Comparison of ENCODE assay signal across 1 cellular context in the genomic region with DNA sequence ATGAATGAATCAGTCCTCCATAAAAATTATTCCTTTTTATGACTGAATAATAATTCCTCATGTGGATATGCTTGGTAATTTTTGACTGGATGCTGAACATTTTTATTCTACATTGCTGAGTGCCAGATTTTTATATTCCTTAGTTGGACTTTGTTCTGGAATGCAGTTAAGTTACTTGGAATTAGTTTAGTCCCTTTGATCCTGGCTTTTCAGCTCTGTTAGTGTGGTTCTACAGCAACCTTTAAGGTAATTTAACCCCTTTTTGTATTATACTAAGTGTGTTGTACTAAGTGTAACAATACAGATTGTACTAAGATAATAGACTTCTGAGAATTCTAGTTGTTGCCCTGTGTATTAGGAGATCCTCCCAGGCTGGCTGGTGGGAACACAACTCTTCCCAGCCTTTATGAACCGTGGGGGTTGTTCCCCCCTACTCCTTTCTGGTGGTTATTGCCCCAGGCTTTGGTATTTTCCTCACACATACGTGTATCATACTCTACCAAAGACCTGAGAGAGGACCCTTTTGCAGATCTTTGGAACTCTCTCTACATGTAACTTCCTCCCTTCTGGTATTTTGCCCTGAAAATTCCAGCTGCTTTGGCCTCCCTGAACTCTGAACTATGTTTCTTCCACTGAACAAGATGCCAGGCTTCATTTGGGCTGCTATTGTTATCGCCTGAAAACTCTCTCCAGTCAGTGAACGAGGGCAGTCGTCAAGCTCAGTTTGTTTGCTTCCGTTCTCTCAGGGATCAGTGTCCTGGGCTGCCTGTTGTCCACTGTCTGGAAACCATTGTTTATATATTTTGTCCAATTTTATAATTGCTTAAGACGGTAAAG.
TF ChIP-seq lines count a peak whose summit lies in the region.

No MANE protein-coding gene starts in this region.

TF ChIP-seq in HepG2, 621 proteins besides CTCF, POLR2A, EP300 and RAD21 (continued from another document and continues in another):
- TF ChIP-seq ZNF646 (CRISPR knock-in tag; IDR thresholded peaks at IDR 0.05): no peak
- TF ChIP-seq AGO1 (IDR thresholded peaks at IDR 0.05; ENCODE audit: low read depth, low read length, poor library complexity, severe bottlenecking): no peak
- TF ChIP-seq FOXK1 (CRISPR knock-in tag; IDR thresholded peaks at IDR 0.05; ENCODE audit: borderline replicate concordance, low read depth): no peak
- TF ChIP-seq ZNF30 (CRISPR knock-in tag; IDR thresholded peaks at IDR 0.05): no peak
- TF ChIP-seq NFRKB (IDR thresholded peaks at IDR 0.05): no peak
- no peak for TF ChIP-seq NR2C2 (CRISPR knock-in tag; IDR thresholded peaks at IDR 0.05; ENCODE audit: borderline replicate concordance)
- TF ChIP-seq TRAFD1 (CRISPR knock-in tag; IDR thresholded peaks at IDR 0.05; ENCODE audit: borderline replicate concordance): no peak
- 0 out of 2 replicates have a peak, but pooled peaks have one; percentile 42 for TF ChIP-seq ELF4 (CRISPR knock-in tag; IDR thresholded peaks at IDR 0.05; ENCODE audit: borderline replicate concordance)
- no peak for TF ChIP-seq ZNF83 (CRISPR knock-in tag; IDR thresholded peaks at IDR 0.05; ENCODE audit: borderline replicate concordance)
- TF ChIP-seq, protein P1, sequence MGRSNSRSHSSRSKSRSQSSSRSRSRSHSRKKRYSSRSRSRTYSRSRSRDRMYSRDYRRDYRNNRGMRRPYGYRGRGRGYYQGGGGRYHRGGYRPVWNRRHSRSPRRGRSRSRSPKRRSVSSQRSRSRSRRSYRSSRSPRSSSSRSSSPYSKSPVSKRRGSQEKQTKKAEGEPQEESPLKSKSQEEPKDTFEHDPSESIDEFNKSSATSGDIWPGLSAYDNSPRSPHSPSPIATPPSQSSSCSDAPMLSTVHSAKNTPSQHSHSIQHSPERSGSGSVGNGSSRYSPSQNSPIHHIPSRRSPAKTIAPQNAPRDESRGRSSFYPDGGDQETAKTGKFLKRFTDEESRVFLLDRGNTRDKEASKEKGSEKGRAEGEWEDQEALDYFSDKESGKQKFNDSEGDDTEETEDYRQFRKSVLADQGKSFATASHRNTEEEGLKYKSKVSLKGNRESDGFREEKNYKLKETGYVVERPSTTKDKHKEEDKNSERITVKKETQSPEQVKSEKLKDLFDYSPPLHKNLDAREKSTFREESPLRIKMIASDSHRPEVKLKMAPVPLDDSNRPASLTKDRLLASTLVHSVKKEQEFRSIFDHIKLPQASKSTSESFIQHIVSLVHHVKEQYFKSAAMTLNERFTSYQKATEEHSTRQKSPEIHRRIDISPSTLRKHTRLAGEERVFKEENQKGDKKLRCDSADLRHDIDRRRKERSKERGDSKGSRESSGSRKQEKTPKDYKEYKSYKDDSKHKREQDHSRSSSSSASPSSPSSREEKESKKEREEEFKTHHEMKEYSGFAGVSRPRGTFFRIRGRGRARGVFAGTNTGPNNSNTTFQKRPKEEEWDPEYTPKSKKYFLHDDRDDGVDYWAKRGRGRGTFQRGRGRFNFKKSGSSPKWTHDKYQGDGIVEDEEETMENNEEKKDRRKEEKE (IDR thresholded peaks at IDR 0.05): no peak
- no peak for TF ChIP-seq ZIK1 (CRISPR knock-in tag; IDR thresholded peaks at IDR 0.05; ENCODE audit: borderline replicate concordance, low read depth)
- TF ChIP-seq SAP130 (CRISPR knock-in tag; IDR thresholded peaks at IDR 0.05; ENCODE audit: low read depth): peak; percentile 42; the same call in 1 of the 2 replicates
- TF ChIP-seq ZNF331 (CRISPR knock-in tag; IDR thresholded peaks at IDR 0.05): peak; percentile 71
- no peak for TF ChIP-seq SMAD9 (CRISPR knock-in tag; IDR thresholded peaks at IDR 0.05)
- TF ChIP-seq SAFB2 (CRISPR knock-in tag; IDR thresholded peaks at IDR 0.05; ENCODE audit: borderline replicate concordance, low read depth): no peak
- TF ChIP-seq ZFP36L2 (CRISPR knock-in tag; IDR thresholded peaks at IDR 0.05): no peak
- TF ChIP-seq TEAD2 (CRISPR knock-in tag; IDR thresholded peaks at IDR 0.05): no peak
- TF ChIP-seq KLF11 (CRISPR knock-in tag; IDR thresholded peaks at IDR 0.05): no peak
- TF ChIP-seq TMF1 (CRISPR knock-in tag; IDR thresholded peaks at IDR 0.05; ENCODE audit: low read depth): no peak
- no peak for TF ChIP-seq ZNF225 (CRISPR knock-in tag; IDR thresholded peaks at IDR 0.05)
- TF ChIP-seq, protein P2, sequence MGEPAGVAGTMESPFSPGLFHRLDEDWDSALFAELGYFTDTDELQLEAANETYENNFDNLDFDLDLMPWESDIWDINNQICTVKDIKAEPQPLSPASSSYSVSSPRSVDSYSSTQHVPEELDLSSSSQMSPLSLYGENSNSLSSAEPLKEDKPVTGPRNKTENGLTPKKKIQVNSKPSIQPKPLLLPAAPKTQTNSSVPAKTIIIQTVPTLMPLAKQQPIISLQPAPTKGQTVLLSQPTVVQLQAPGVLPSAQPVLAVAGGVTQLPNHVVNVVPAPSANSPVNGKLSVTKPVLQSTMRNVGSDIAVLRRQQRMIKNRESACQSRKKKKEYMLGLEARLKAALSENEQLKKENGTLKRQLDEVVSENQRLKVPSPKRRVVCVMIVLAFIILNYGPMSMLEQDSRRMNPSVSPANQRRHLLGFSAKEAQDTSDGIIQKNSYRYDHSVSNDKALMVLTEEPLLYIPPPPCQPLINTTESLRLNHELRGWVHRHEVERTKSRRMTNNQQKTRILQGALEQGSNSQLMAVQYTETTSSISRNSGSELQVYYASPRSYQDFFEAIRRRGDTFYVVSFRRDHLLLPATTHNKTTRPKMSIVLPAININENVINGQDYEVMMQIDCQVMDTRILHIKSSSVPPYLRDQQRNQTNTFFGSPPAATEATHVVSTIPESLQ (CRISPR knock-in tag; conservative IDR thresholded peaks at IDR 0.05): no peak
- TF ChIP-seq CENPT (CRISPR knock-in tag; IDR thresholded peaks at IDR 0.05; ENCODE audit: low read depth): no peak
- TF ChIP-seq ZNF589 (CRISPR knock-in tag; conservative IDR thresholded peaks at IDR 0.05): no peak
- no peak for TF ChIP-seq ZNF407 (CRISPR knock-in tag; IDR thresholded peaks at IDR 0.05; ENCODE audit: not compliant biosample characterization)
- TF ChIP-seq ZNF251 (CRISPR knock-in tag; IDR thresholded peaks at IDR 0.05): no peak
- TF ChIP-seq ZNF672 (CRISPR knock-in tag; IDR thresholded peaks at IDR 0.05): no peak
- TF ChIP-seq HOXA7 (CRISPR knock-in tag; IDR thresholded peaks at IDR 0.05): no peak
- peak; percentile 27; the same call in 1 of the 2 replicates for TF ChIP-seq NFIC (IDR thresholded peaks at IDR 0.05; ENCODE audit: low read length)
